Comparison of ENCODE assay signal across 21 cellular contexts in the genomic region with DNA sequence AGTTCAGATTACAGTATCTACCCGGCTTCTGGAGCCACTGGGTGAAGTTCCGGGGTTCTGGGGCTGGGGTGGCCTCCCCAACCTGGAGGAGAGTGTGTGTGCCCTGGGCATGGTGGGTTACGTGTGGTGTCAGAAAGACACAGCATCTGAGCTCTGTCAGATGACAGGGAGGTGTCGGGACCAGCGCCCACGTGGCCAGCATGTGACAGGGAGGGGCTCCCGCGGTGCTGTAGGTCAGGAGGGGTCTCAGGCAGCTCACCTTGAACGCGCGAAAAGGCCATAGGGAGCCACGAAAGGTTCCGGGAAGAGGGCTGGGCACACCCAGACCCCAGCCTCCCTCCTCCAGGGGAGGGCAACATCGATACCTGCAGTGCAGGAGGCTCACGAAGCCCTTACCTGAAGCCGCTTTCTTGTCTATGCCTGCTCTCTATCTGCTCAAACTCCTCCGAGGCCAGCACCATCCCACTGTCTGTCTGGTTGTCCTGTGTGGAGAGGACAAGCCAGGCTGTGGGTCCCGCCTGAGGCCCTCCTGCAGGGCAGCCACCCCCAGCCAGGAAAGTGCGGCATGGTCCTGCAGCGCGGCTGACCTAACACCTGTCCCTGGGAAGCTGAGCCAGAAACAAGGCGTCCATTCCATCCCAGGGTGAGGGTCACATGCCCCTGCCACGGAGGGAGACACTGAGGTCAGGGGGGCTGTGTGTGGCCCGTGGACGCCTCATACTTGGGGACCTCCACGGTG. TPM values are rescaled to one million over a fixed set of nuclear protein-coding genes. Genes with fewer than 3 reads are reported as not detected.
DNase-seq lines count a peak whose midpoint lies in the region; ATAC-seq, FAIRE-seq and TF ChIP-seq lines count a peak whose summit lies in the region.
"Had no signal": no experiment of that assay in that cellular context is flagged by ENCODE, and none has a peak within 500 bp of the region (broad histone marks: within the 10 kb centered on the region; RNA-seq: fewer than 3 reads in every experiment).

No MANE protein-coding gene starts in this region.

- H3K4me1 Mint-ChIP-seq in stimulated activated naive CD8-positive, alpha-beta T cell treated with anti-CD3 and anti-CD28 coated beads, Interleukin-15, amount 100 ng/mL, for 72 hours = peaks cover 27% of the 10 kb centered on the region

- no TSS peak for BruUV-seq in HepG2 (replicated peaks; lab: Mats Ljungman, UMichigan)

- H3K27ac ChIP-seq in RWPE2 (ENCODE audit: poor library complexity, severe bottlenecking) (no peak overlapping the region), HepG2 (ENCODE audit: extremely low read length, insufficient read depth, low read length) (no peak overlapping the region)
- H3K27ac ChIP-seq: BLaER1 had no signal

- no peak for TF ChIP-seq RAD21 in HepG2 (CRISPR knock-in tag; IDR thresholded peaks at IDR 0.05)

- 53% methylated on average over 14 of the region's 26 CpGs for WGBS in HepG2 (ENCODE audit: low lambda C conversion rate)

- H4K20me1 ChIP-seq in HepG2 (ENCODE audit: insufficient read depth, low read length) = no peaks in the 10 kb centered on the region; the same call in 1 of the 2 replicates
- H4K20me1 ChIP-seq: BLaER1 had no signal

- DNase-seq in stimulated activated naive CD8-positive, alpha-beta T cell treated with anti-CD3 and anti-CD28 coated beads, Interleukin-15, amount 100 ng/mL, for 72 hours = no peak
- no peak for DNase-seq in stimulated activated naive CD8-positive, alpha-beta T cell treated with anti-CD3 and anti-CD28 coated beads, Interleukin-15, Interleukin-2, amounts not matched to agents 100 U/mL and 50 U/mL, for 24 hours
- DNase-seq in RWPE2 (ENCODE audit: low spot score) = peak; percentile 57
- DNase-seq in HepG2 (ENCODE audit: low spot score) = no peak
- DNase-seq in SIG-M5 (lab: John Stamatoyannopoulos, UW) = no peak
- DNase-seq in posterior cingulate gyrus = no peak
- DNase-seq in NK-92 treated with Interleukin-12 subunit alpha and Interleukin-12 subunit beta, amount 100 ng/mL, for 24 hours (lab: John Stamatoyannopoulos, UW) = no peak
- DNase-seq: ACHN, DMS153, KG1, NCI-H1092 treated with DMSO at 0.1 percent for 48 hours, NCI-H1436 treated with DMSO at 0.1 percent for 48 hours, NCI-H1930 had no signal

- no peak for FAIRE-seq in HepG2 (lab: Jason Lieb, UNC)
- FAIRE-seq: H54 had no signal

- TF ChIP-seq POLR2A in HepG2 (IDR thresholded peaks at IDR 0.05; ENCODE audit: insufficient read depth in 1 of 2, low read depth in 2 of 2, low read length in 2 of 2) = no peak

- no peaks in the 10 kb centered on the region for H3K79me2 ChIP-seq in HepG2 (ENCODE audit: insufficient read depth, low read length)

- H3K4me3 ChIP-seq in RWPE2 (ENCODE audit: severe bottlenecking) (no peak overlapping the region), HepG2 (replicated peaks in 1 of 3; ENCODE audit: insufficient read depth in 1 of 3, low read depth in 2 of 3, low read length in 3 of 3) (no peak overlapping the region)
- H3K4me3 ChIP-seq: BLaER1 had no signal

- CTCF ChIA-PET in HepG2 (lab: Yijun Ruan, JAX; ENCODE audit: low intra/inter-chr PET ratio, low total read pairs) = no interaction called here

- in situ Hi-C loops in HepG2 (cut with HindIII; ENCODE audit: extremely low pct_ligation_motif_present, low pct_unique_long_range_greater_than_20kb) = no loop called here

- no peak overlapping the region for H2AFZ ChIP-seq in HepG2 (ENCODE audit: low read length)

- H3K4me2 ChIP-seq in HepG2 (ENCODE audit: low read depth, low read length) = peak overlapping the region; percentile 18; the same call in 1 of the 2 replicates
- H3K4me2 ChIP-seq: BLaER1 had no signal

- intact Hi-C loops in HepG2 (cut with micrococcal nuclease; ENCODE audit: unreplicated experiment) = no loop called here
- intact Hi-C loops in posterior cingulate gyrus (cut with DNase I) = no loop called here

- H3K27ac Mint-ChIP-seq in stimulated activated naive CD8-positive, alpha-beta T cell treated with anti-CD3 and anti-CD28 coated beads, Interleukin-15, amount 100 ng/mL, for 72 hours = peak overlapping the region; percentile 60 to 81

- no peak overlapping the region for H3K4me3 Mint-ChIP-seq in stimulated activated naive CD8-positive, alpha-beta T cell treated with anti-CD3 and anti-CD28 coated beads, Interleukin-15, amount 100 ng/mL, for 72 hours

- TF ChIP-seq EP300 in HepG2 (IDR thresholded peaks at IDR 0.05; ENCODE audit: low read depth in 2 of 2, low read length in 2 of 2) = no peak
- TF ChIP-seq EP300 in HepG2 (CRISPR knock-in tag; IDR thresholded peaks at IDR 0.05; ENCODE audit: borderline replicate concordance) = no peak

- ATAC-seq in stimulated activated naive CD8-positive, alpha-beta T cell treated with anti-CD3 and anti-CD28 coated beads, Interleukin-15, amount 100 ng/mL, for 72 hours = no peak
- ATAC-seq in stimulated activated naive CD8-positive, alpha-beta T cell treated with anti-CD3 and anti-CD28 coated beads, Interleukin-15, Interleukin-2, amounts not matched to agents 100 U/mL and 50 U/mL, for 24 hours = no peak
- ATAC-seq in RWPE2 (ENCODE audit: low read depth) (no peak), HepG2 (no peak)
- ATAC-seq: Panc1 had no signal

- H3K36me3 ChIP-seq in RWPE2 (ENCODE audit: low read depth) (no peaks in the 10 kb centered on the region), HepG2 (replicated peaks in 1 of 2; ENCODE audit: control insufficient read depth in 1 of 2, insufficient read depth in 2 of 2, low read length in 2 of 2) (no peaks in the 10 kb centered on the region)
- H3K36me3 ChIP-seq: BLaER1 had no signal

- H3K9me3 ChIP-seq in RWPE2 (ENCODE audit: severe bottlenecking) = no peaks in the 10 kb centered on the region
- no peaks in the 10 kb centered on the region for H3K9me3 ChIP-seq in HepG2 (ENCODE audit: low read length)
- H3K9me3 ChIP-seq: BLaER1 had no signal

- POLR2A ChIA-PET in HepG2 (lab: Yijun Ruan, JAX) = no interaction called here

- TF ChIP-seq CTCF in RWPE2 (IDR thresholded peaks at IDR 0.05; ENCODE audit: poor library complexity, severe bottlenecking) (no peak), HepG2 (CRISPR knock-in tag; IDR thresholded peaks at IDR 0.05) (no peak)

- H3K27me3 ChIP-seq in RWPE2 (ENCODE audit: insufficient read depth, poor library complexity, severe bottlenecking) (peaks cover 17% of the 10 kb centered on the region), HepG2 (ENCODE audit: control insufficient read depth in 1 of 2, insufficient read depth in 2 of 2, low read length in 2 of 2) (peaks cover 11 to 68% of the 10 kb centered on the region in 2 experiments)
- H3K27me3 ChIP-seq: BLaER1 had no signal

- H3K27me3 Mint-ChIP-seq in stimulated activated naive CD8-positive, alpha-beta T cell treated with anti-CD3 and anti-CD28 coated beads, Interleukin-15, amount 100 ng/mL, for 72 hours = no peaks in the 10 kb centered on the region

- no peaks in the 10 kb centered on the region for H3K9me3 Mint-ChIP-seq in stimulated activated naive CD8-positive, alpha-beta T cell treated with anti-CD3 and anti-CD28 coated beads, Interleukin-15, amount 100 ng/mL, for 72 hours
- H3K9me3 Mint-ChIP-seq: CD4-positive, alpha-beta memory T cell had no signal

- H3K4me1 ChIP-seq in RWPE2 (ENCODE audit: insufficient read depth, poor library complexity, severe bottlenecking) (no peaks in the 10 kb centered on the region), HepG2 (ENCODE audit: insufficient read depth, low read length) (no peaks in the 10 kb centered on the region)
- H3K4me1 ChIP-seq: BLaER1 had no signal

- H3K9ac ChIP-seq in HepG2 (ENCODE audit: insufficient read depth, low read depth, low read length) = no peak overlapping the region
- H3K9ac ChIP-seq: BLaER1 had no signal

RNA-seq across cellular contexts. Expression of gene SCGB3A1, which starts 17.4 kb away (rescaled TPM):
- total RNA-seq in HepG2 (2016; rRNA removed; fragmentation: Illumina TruSeq; extraction: Trizol) = not detected in 2 replicates
- not detected in 2 replicates for total RNA-seq in HepG2 (2016; cell fraction: cytosol; rRNA removed; fragmentation: Illumina TruSeq; extraction: Trizol; ENCODE audit: low read depth)
- total RNA-seq in HepG2 (2016; cell fraction: insoluble cytoplasmic fraction; rRNA removed; fragmentation: Illumina TruSeq; extraction: Trizol) = not detected in 2 replicates
- total RNA-seq in HepG2 (2016; cell fraction: membrane; rRNA removed; fragmentation: Illumina TruSeq; extraction: Trizol) = not detected in 2 replicates
- not detected in 2 replicates for total RNA-seq in HepG2 (2016; cell fraction: nucleus; rRNA removed; fragmentation: Illumina TruSeq; extraction: Trizol)
- polyA plus RNA-seq in HepG2 (2011; rRNA removed) = 0.17 TPM in 1 of 2 replicates, not detected in the other
- polyA plus RNA-seq in HepG2 (2011; cell fraction: cytosol; rRNA removed) = not detected in 2 replicates
- polyA plus RNA-seq in HepG2 (2011; cell fraction: nucleus; rRNA removed) = not detected in 2 replicates
- not detected in 2 replicates for polyA plus RNA-seq in HepG2 (2012)
- not detected in 2 replicates for polyA plus RNA-seq in HepG2 (2016; cell fraction: cytosol; fragmentation: Illumina TruSeq; extraction: Trizol; ENCODE audit: low read depth)
- polyA plus RNA-seq in HepG2 (2016; cell fraction: insoluble cytoplasmic fraction; fragmentation: Illumina TruSeq; extraction: Trizol; ENCODE audit: low read depth) = not detected in 2 replicates
- polyA plus RNA-seq in HepG2 (2016; cell fraction: membrane; fragmentation: Illumina TruSeq; extraction: Trizol; ENCODE audit: low read depth) = not detected in 2 replicates
- not detected in 2 replicates for polyA plus RNA-seq in HepG2 (2016; cell fraction: nucleus; fragmentation: Illumina TruSeq; extraction: Trizol; ENCODE audit: insufficient read depth, low read depth)
- polyA minus RNA-seq in HepG2 (2011; rRNA and poly(A)+ RNA removed; ENCODE audit: low replicate concordance) = not detected in 2 replicates
- not detected in 2 replicates for polyA minus RNA-seq in HepG2 (2011; cell fraction: cytosol; rRNA and poly(A)+ RNA removed)
- not detected in 2 replicates for polyA minus RNA-seq in HepG2 (2011; cell fraction: nucleus; rRNA and poly(A)+ RNA removed)
- total RNA-seq: Calu3; CD4-positive, alpha-beta memory T cell; G401; NCI-H460; SK-MEL-5 had no signal
- polyA plus RNA-seq: CD4-positive, alpha-beta memory T cell had no signal

RNA-seq across cellular contexts. Expression of gene FLT4, which starts 40.7 kb away (rescaled TPM):
- total RNA-seq in HepG2 (2016; rRNA removed; fragmentation: Illumina TruSeq; extraction: Trizol) = not detected in 2 replicates
- total RNA-seq in HepG2 (2016; cell fraction: cytosol; rRNA removed; fragmentation: Illumina TruSeq; extraction: Trizol; ENCODE audit: low read depth) = not detected in 2 replicates
- not detected in 2 replicates for total RNA-seq in HepG2 (2016; cell fraction: insoluble cytoplasmic fraction; rRNA removed; fragmentation: Illumina TruSeq; extraction: Trizol)
- not detected in 2 replicates for total RNA-seq in HepG2 (2016; cell fraction: membrane; rRNA removed; fragmentation: Illumina TruSeq; extraction: Trizol)
- not detected in 2 replicates for total RNA-seq in HepG2 (2016; cell fraction: nucleus; rRNA removed; fragmentation: Illumina TruSeq; extraction: Trizol)
- not detected in 2 replicates for polyA plus RNA-seq in HepG2 (2011; rRNA removed)
- 0.01 and 0.04 TPM in 2 replicates for polyA plus RNA-seq in HepG2 (2011; cell fraction: cytosol; rRNA removed)
- polyA plus RNA-seq in HepG2 (2011; cell fraction: nucleus; rRNA removed) = 0.10 and 0.19 TPM in 2 replicates
- not detected in 2 replicates for polyA plus RNA-seq in HepG2 (2012)
- polyA plus RNA-seq in HepG2 (2016; cell fraction: cytosol; fragmentation: Illumina TruSeq; extraction: Trizol; ENCODE audit: low read depth) = not detected in 2 replicates
- polyA plus RNA-seq in HepG2 (2016; cell fraction: insoluble cytoplasmic fraction; fragmentation: Illumina TruSeq; extraction: Trizol; ENCODE audit: low read depth) = not detected in 2 replicates
- not detected in 2 replicates for polyA plus RNA-seq in HepG2 (2016; cell fraction: membrane; fragmentation: Illumina TruSeq; extraction: Trizol; ENCODE audit: low read depth)
- not detected in 2 replicates for polyA plus RNA-seq in HepG2 (2016; cell fraction: nucleus; fragmentation: Illumina TruSeq; extraction: Trizol; ENCODE audit: insufficient read depth, low read depth)
- polyA minus RNA-seq in HepG2 (2011; rRNA and poly(A)+ RNA removed; ENCODE audit: low replicate concordance) = not detected in 2 replicates
- polyA minus RNA-seq in HepG2 (2011; cell fraction: cytosol; rRNA and poly(A)+ RNA removed) = not detected in 2 replicates
- polyA minus RNA-seq in HepG2 (2011; cell fraction: nucleus; rRNA and poly(A)+ RNA removed) = not detected in 2 replicates
- total RNA-seq: Calu3 had no signal
